In the genomic region with DNA sequence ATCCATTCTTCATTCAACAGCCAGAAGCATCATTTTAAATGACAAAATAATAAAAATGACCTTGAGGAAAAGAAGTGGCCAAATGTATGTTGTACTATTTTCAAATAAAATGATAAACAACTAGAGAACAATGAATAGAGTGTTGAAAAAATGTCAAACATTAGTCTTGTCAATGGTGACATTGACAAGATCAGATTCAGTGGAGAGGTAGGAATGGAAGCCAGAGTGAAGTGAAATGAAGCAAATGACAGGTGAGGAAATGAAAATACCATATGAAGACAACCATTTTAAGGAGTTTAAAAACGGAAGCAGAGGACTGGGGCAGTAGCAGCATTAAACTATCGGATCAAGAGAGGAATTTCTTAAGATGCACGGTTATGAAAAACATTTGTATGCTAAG, we compare ENCODE assay signal across 3 cellular contexts.
TF ChIP-seq lines count a peak whose summit lies in the region.

No MANE protein-coding gene starts in this region.

TF ChIP-seq in H1, 55 proteins besides CTCF, POLR2A, EP300 and RAD21:
- TF ChIP-seq, protein P1, sequence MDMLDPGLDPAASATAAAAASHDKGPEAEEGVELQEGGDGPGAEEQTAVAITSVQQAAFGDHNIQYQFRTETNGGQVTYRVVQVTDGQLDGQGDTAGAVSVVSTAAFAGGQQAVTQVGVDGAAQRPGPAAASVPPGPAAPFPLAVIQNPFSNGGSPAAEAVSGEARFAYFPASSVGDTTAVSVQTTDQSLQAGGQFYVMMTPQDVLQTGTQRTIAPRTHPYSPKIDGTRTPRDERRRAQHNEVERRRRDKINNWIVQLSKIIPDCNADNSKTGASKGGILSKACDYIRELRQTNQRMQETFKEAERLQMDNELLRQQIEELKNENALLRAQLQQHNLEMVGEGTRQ (IDR thresholded peaks at IDR 0.05; ENCODE audit: low read length) = no peak
- no peak for TF ChIP-seq RXRA (IDR thresholded peaks at IDR 0.05; ENCODE audit: insufficient read depth, low read depth, low read length)
- TF ChIP-seq CHD1 (IDR thresholded peaks at IDR 0.05; ENCODE audit: low read depth, low read length) = no peak
- TF ChIP-seq BCL11A (IDR thresholded peaks at IDR 0.05; ENCODE audit: low read depth in 2 of 2, low read length in 2 of 2) = no peak

TF ChIP-seq in neural cell, 6 proteins besides CTCF, POLR2A, EP300 and RAD21:
- TF ChIP-seq, protein P2, sequence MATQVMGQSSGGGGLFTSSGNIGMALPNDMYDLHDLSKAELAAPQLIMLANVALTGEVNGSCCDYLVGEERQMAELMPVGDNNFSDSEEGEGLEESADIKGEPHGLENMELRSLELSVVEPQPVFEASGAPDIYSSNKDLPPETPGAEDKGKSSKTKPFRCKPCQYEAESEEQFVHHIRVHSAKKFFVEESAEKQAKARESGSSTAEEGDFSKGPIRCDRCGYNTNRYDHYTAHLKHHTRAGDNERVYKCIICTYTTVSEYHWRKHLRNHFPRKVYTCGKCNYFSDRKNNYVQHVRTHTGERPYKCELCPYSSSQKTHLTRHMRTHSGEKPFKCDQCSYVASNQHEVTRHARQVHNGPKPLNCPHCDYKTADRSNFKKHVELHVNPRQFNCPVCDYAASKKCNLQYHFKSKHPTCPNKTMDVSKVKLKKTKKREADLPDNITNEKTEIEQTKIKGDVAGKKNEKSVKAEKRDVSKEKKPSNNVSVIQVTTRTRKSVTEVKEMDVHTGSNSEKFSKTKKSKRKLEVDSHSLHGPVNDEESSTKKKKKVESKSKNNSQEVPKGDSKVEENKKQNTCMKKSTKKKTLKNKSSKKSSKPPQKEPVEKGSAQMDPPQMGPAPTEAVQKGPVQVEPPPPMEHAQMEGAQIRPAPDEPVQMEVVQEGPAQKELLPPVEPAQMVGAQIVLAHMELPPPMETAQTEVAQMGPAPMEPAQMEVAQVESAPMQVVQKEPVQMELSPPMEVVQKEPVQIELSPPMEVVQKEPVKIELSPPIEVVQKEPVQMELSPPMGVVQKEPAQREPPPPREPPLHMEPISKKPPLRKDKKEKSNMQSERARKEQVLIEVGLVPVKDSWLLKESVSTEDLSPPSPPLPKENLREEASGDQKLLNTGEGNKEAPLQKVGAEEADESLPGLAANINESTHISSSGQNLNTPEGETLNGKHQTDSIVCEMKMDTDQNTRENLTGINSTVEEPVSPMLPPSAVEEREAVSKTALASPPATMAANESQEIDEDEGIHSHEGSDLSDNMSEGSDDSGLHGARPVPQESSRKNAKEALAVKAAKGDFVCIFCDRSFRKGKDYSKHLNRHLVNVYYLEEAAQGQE (IDR thresholded peaks at IDR 0.05; ENCODE audit: borderline replicate concordance) = peak; percentile 27
- TF ChIP-seq POLR2AphosphoS5 (IDR thresholded peaks at IDR 0.05) = peak; percentile 63
- no peak for TF ChIP-seq MXI1 (conservative IDR thresholded peaks at IDR 0.05; ENCODE audit: poor library complexity, severe bottlenecking)

TF ChIP-seq in SK-N-SH, 30 proteins besides CTCF, POLR2A, EP300 and RAD21:
- TF ChIP-seq TEAD4 (IDR thresholded peaks at IDR 0.05; ENCODE audit: borderline replicate concordance, insufficient read depth) (no peak), CHD2 (IDR thresholded peaks at IDR 0.05; ENCODE audit: low read length, partially characterized antibody) (no peak), RFX5 (IDR thresholded peaks at IDR 0.05; ENCODE audit: low read length) (no peak), GATA2 (CRISPR knock-in tag; IDR thresholded peaks at IDR 0.05) (no peak), RCOR1 (IDR thresholded peaks at IDR 0.05; ENCODE audit: low read length) (no peak)
- TF ChIP-seq, protein P2 (IDR thresholded peaks at IDR 0.05; ENCODE audit: low read depth, low read length) = no peak
- TF ChIP-seq, protein P3, sequence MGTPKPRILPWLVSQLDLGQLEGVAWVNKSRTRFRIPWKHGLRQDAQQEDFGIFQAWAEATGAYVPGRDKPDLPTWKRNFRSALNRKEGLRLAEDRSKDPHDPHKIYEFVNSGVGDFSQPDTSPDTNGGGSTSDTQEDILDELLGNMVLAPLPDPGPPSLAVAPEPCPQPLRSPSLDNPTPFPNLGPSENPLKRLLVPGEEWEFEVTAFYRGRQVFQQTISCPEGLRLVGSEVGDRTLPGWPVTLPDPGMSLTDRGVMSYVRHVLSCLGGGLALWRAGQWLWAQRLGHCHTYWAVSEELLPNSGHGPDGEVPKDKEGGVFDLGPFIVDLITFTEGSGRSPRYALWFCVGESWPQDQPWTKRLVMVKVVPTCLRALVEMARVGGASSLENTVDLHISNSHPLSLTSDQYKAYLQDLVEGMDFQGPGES (IDR thresholded peaks at IDR 0.05; ENCODE audit: low read depth, low read length) = no peak
- TF ChIP-seq, protein P1 (IDR thresholded peaks at IDR 0.05; ENCODE audit: borderline replicate concordance, low read depth, low read length) = no peak
- TF ChIP-seq, protein P4, sequence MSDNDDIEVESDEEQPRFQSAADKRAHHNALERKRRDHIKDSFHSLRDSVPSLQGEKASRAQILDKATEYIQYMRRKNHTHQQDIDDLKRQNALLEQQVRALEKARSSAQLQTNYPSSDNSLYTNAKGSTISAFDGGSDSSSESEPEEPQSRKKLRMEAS (IDR thresholded peaks at IDR 0.05; ENCODE audit: low read depth) = no peak
